20 cellular contexts compared by ENCODE assay signal in the genomic region with DNA sequence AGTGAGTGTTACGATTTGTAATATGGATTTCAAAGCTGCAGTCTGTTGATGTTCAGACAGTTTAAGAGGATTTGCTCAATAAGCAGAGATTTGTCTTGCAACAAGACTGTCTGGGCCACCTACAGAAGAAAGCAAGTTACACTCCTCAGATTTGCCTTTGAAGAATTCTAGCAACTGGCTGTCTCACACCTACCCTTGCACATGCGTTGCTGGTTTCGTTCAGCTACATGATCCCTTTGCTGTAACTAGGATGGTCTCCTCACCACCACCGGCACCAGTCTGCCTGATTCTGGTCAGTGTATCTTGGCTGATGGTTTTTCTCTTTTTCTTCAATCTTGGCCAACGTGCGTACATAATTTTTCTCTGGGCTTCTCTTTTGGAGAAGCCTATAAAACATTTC.
DNase-seq lines count a peak whose midpoint lies in the region; ATAC-seq, FAIRE-seq and TF ChIP-seq lines count a peak whose summit lies in the region.
"Had no signal": no experiment of that assay in that cellular context is flagged by ENCODE, and none has a peak within 500 bp of the region (broad histone marks: within the 10 kb centered on the region; RNA-seq: fewer than 3 reads in every experiment).

No MANE protein-coding gene starts in this region.

- no peaks in the 10 kb centered on the region for H3F3A ChIP-seq in smooth muscle cell (ENCODE audit: low read depth)

- H3K36me3 ChIP-seq in smooth muscle cell (ENCODE audit: low read depth), result no peaks in the 10 kb centered on the region
- H3K36me3 ChIP-seq: BLaER1 treated with 17β-estradiol and CSF1 and Interleukin-3, amounts not matched to agents 10 nM and 100 nM had no signal

- H3K4me3 ChIP-seq in retinal pigment epithelial cell (ENCODE audit: low read length) (no peak overlapping the region), smooth muscle cell (no peak overlapping the region)
- H3K4me3 ChIP-seq: BLaER1 treated with 17β-estradiol and CSF1 and Interleukin-3, amounts not matched to agents 10 nM and 100 nM had no signal

- H3K9ac ChIP-seq in smooth muscle cell (ENCODE audit: low read depth), result no peak overlapping the region
- H3K9ac ChIP-seq: BLaER1 treated with 17β-estradiol and CSF1 and Interleukin-3, amounts not matched to agents 10 nM and 100 nM had no signal

- FAIRE-seq in D721Med (lab: Jason Lieb, UNC), result peak; percentile 98
- FAIRE-seq: A204.1, G401.6, GM12891 had no signal

- H3K79me2 ChIP-seq in smooth muscle cell (ENCODE audit: low read depth), result no peaks in the 10 kb centered on the region

- no peak overlapping the region for H2AFZ ChIP-seq in smooth muscle cell (ENCODE audit: low read depth)

- H3K4me1 ChIP-seq in smooth muscle cell (ENCODE audit: low read depth), result no peaks in the 10 kb centered on the region
- H3K4me1 ChIP-seq: BLaER1 treated with 17β-estradiol and CSF1 and Interleukin-3, amounts not matched to agents 10 nM and 100 nM; Caco-2 had no signal

- no peak overlapping the region for H3K27ac ChIP-seq in smooth muscle cell (ENCODE audit: low read depth)
- H3K27ac ChIP-seq: BLaER1 treated with 17β-estradiol and CSF1 and Interleukin-3, amounts not matched to agents 10 nM and 100 nM; C4-2B had no signal

- H3K9me3 ChIP-seq in smooth muscle cell (replicated peaks; ENCODE audit: low read depth), result no peaks in the 10 kb centered on the region
- H3K9me3 ChIP-seq: BLaER1 treated with 17β-estradiol and CSF1 and Interleukin-3, amounts not matched to agents 10 nM and 100 nM; Caco-2 had no signal

- TF ChIP-seq CTCF in D721Med (IDR thresholded peaks at IDR 0.05; ENCODE audit: insufficient read depth, missing control alignments) (no peak), retinal pigment epithelial cell (conservative IDR thresholded peaks at IDR 0.05; ENCODE audit: low read depth, low read length) (no peak), smooth muscle cell (IDR thresholded peaks at IDR 0.05; ENCODE audit: borderline replicate concordance, insufficient read depth, poor library complexity, severe bottlenecking) (no peak)

- H4K20me1 ChIP-seq in smooth muscle cell (ENCODE audit: low read depth), result no peaks in the 10 kb centered on the region
- H4K20me1 ChIP-seq: BLaER1 treated with 17β-estradiol and CSF1 and Interleukin-3, amounts not matched to agents 10 nM and 100 nM had no signal

- WGBS in smooth muscle cell (ENCODE audit: low lambda C conversion rate), result 74% methylated on average over 6 of the region's 6 CpGs

- ATAC-seq in GM19023 (IDR thresholded peaks at IDR 0.05; ENCODE audit: unreplicated experiment), result no peak
- ATAC-seq: CD8-positive, alpha-beta T cell had no signal

- H3K27me3 ChIP-seq in smooth muscle cell (ENCODE audit: low read depth), result no peaks in the 10 kb centered on the region
- H3K27me3 ChIP-seq: BLaER1 treated with 17β-estradiol and CSF1 and Interleukin-3, amounts not matched to agents 10 nM and 100 nM had no signal

- DNase-seq in D721Med (ENCODE audit: insufficient read length, low spot score), result no peak
- peak; percentile 30 for DNase-seq in NCI-H82 treated with DMSO at 0.1 percent for 48 hours (lab: John Stamatoyannopoulos, UW; ENCODE audit: unreplicated experiment)
- peak; percentile 7 for DNase-seq in retinal pigment epithelial cell (ENCODE audit: low read depth)
- DNase-seq in AG20443 (ENCODE audit: low spot score), result no peak
- DNase-seq in smooth muscle cell (lab: John Stamatoyannopoulos, UW; ENCODE audit: unreplicated experiment), result no peak
- DNase-seq: 8988T; ACHN; AML-193; Caco-2; Calu3; CD4-positive, alpha-beta T cell; CD8-positive, alpha-beta T cell; DMS79 treated with DMSO at 0.1 percent for 48 hours; GF-D8 had no signal

- H3K4me2 ChIP-seq in smooth muscle cell, result no peak overlapping the region
- H3K4me2 ChIP-seq: BLaER1 treated with 17β-estradiol and CSF1 and Interleukin-3, amounts not matched to agents 10 nM and 100 nM had no signal

Comparison
In these comparisons a context has a peak if more than half of its experiments do, and no peak if none do; other contexts are left out.
1. DNase-seq: peak in NCI-H82 treated with DMSO at 0.1 percent for 48 hours (single experiment) and retinal pigment epithelial cell (single experiment); none in D721Med (single experiment), AG20443 (single experiment) and smooth muscle cell (single experiment).